17 cellular contexts compared by ENCODE assay signal in the genomic region with DNA sequence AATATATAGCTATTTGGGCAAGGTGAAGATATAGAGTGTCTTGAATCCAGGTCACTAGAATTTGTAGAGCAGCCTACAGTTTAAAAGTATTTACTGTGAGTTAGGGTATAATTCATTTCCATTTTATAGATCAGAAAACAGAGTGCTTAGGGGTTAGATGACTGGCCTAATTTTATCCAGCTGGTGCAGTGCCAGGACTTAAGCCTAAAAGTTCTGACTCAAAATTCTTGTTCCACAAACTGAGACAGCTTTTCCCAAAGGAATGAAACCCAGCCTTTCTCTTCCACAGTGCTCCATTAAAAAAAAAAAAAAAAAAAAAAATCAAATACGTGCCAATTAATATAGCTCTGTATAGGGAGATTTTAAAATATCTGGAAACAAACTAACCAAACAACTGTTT.
DNase-seq lines count a peak whose midpoint lies in the region; ATAC-seq and TF ChIP-seq lines count a peak whose summit lies in the region.
"Had no signal": no experiment of that assay in that cellular context is flagged by ENCODE, and none has a peak within 500 bp of the region (broad histone marks: within the 10 kb centered on the region; RNA-seq: fewer than 3 reads in every experiment).

No MANE protein-coding gene starts in this region.

- H3K36me3 ChIP-seq in heart right ventricle: no peaks in the 10 kb centered on the region
- no peaks in the 10 kb centered on the region for H3K36me3 ChIP-seq in adipocyte (ENCODE audit: control insufficient read depth, insufficient read depth, low read length, severe bottlenecking)

- no peak for TF ChIP-seq CTCF in heart right ventricle (IDR thresholded peaks at IDR 0.05)

- WGBS in right cardiac atrium: 68% methylated on average over 1 of the region's 1 CpG
- 63 to 70% methylated on average over 1 of the region's 1 CpG for WGBS in heart right ventricle, 2 donors

- no peaks in the 10 kb centered on the region for H3K36me3 Mint-ChIP-seq in T-helper 2 cell treated with Interferon-gamma antibody and Interleukin-4, amounts not matched to agents 5 μg/mL and 100 μg/mL, for 36 hours (ENCODE audit: low read depth)
- H3K36me3 Mint-ChIP-seq: CD14-positive monocyte had no signal

- no peak overlapping the region for H3K27ac Mint-ChIP-seq in T-helper 2 cell treated with Interferon-gamma antibody and Interleukin-4, amounts not matched to agents 5 μg/mL and 100 μg/mL, for 36 hours
- H3K27ac Mint-ChIP-seq: CD14-positive monocyte had no signal

- ATAC-seq in right cardiac atrium: no peak
- ATAC-seq in heart right ventricle: no peak
- ATAC-seq in HG03378 (IDR thresholded peaks at IDR 0.05; ENCODE audit: unreplicated experiment): no peak

- H3K4me3 ChIP-seq in right cardiac atrium (ENCODE audit: low read length) (no peak overlapping the region), heart right ventricle (no peak overlapping the region), adipocyte (ENCODE audit: low read length) (no peak overlapping the region)
- H3K4me3 ChIP-seq: PC-9 had no signal

- DNase-seq in right cardiac atrium (peak in 2 of 3 donors; percentile 18 to 35), heart right ventricle (no peak), adipocyte (ENCODE audit: low read depth) (peak; percentile 45), fibroblast of the conjunctiva (ENCODE audit: low read depth) (peak; percentile 18), SKM-1 (lab: John Stamatoyannopoulos, UW; ENCODE audit: unreplicated experiment) (no peak)
- no peak for DNase-seq in T-helper 2 cell treated with Interferon-gamma antibody and Interleukin-4, amounts not matched to agents 5 μg/mL and 100 μg/mL, for 36 hours (ENCODE audit: low spot score)
- no peak for DNase-seq in stimulated activated naive CD4-positive, alpha-beta T cell (lab: John Stamatoyannopoulos, UW)
- DNase-seq: 8988T, Caco-2, KG1, MM.1S, NCI-H1930, NCI-H2171 treated with DMSO at 0.1 percent for 48 hours, NCI-H774, PC-9 had no signal

- H3K9ac ChIP-seq in adipocyte (ENCODE audit: low read length): no peak overlapping the region

- no peaks in the 10 kb centered on the region for H3K27me3 Mint-ChIP-seq in T-helper 2 cell treated with Interferon-gamma antibody and Interleukin-4, amounts not matched to agents 5 μg/mL and 100 μg/mL, for 36 hours (ENCODE audit: low read depth)

- no peaks in the 10 kb centered on the region for H3K4me1 Mint-ChIP-seq in T-helper 2 cell treated with Interferon-gamma antibody and Interleukin-4, amounts not matched to agents 5 μg/mL and 100 μg/mL, for 36 hours (ENCODE audit: low read depth)

- H3K27me3 ChIP-seq in right cardiac atrium (ENCODE audit: control insufficient read depth, insufficient read depth) (no peaks in the 10 kb centered on the region), heart right ventricle (no peaks in the 10 kb centered on the region), adipocyte (replicated peaks; ENCODE audit: control insufficient read depth, insufficient read depth, low read length) (no peaks in the 10 kb centered on the region)

- no peaks in the 10 kb centered on the region for H3K4me1 ChIP-seq in right cardiac atrium (ENCODE audit: control insufficient read depth, insufficient read depth, low read length)
- peaks cover 0 to 9% (median 0%) of the 10 kb centered on the region in 9 donors for H3K4me1 ChIP-seq in heart right ventricle
- H3K4me1 ChIP-seq in adipocyte (ENCODE audit: control insufficient read depth, insufficient read depth, low read length): peaks cover 25% of the 10 kb centered on the region

- H3K27ac ChIP-seq in right cardiac atrium (ENCODE audit: low read length) (no peak overlapping the region), heart right ventricle (no peak overlapping the region)
- H3K27ac ChIP-seq: PC-9 had no signal

- H3K4me3 Mint-ChIP-seq in T-helper 2 cell treated with Interferon-gamma antibody and Interleukin-4, amounts not matched to agents 5 μg/mL and 100 μg/mL, for 36 hours: no peak overlapping the region
- H3K4me3 Mint-ChIP-seq: CD14-positive monocyte had no signal

- H3K9me3 Mint-ChIP-seq in T-helper 2 cell treated with Interferon-gamma antibody and Interleukin-4, amounts not matched to agents 5 μg/mL and 100 μg/mL, for 36 hours: no peaks in the 10 kb centered on the region

- intact Hi-C loops in right cardiac atrium (cut with DNase I) (loop anchor here in 1 of 4 donors (5.0 kb wide), 1 partner anchor 441 kb away; a partner anchor contains a TSS), heart right ventricle (cut with DNase I) (loop anchor here in 3 of 10 donors (5.0 to 10.0 kb wide), 2 partner anchors 439 to 441 kb away; a partner anchor contains a TSS)

- no peaks in the 10 kb centered on the region for H3K9me3 ChIP-seq in right cardiac atrium (ENCODE audit: control insufficient read depth, low read length)
- no peaks in the 10 kb centered on the region for H3K9me3 ChIP-seq in heart right ventricle
- H3K9me3 ChIP-seq in adipocyte (ENCODE audit: control insufficient read depth, low read length): no peaks in the 10 kb centered on the region
- H3K9me3 ChIP-seq: Caco-2 had no signal

Comparison
In these comparisons a context has a peak if more than half of its experiments do, and no peak if none do; other contexts are left out.
1. DNase-seq: peak in right cardiac atrium (2 of 3), adipocyte (single experiment) and fibroblast of the conjunctiva (single experiment); none in heart right ventricle (0 of 2), T-helper 2 cell treated with Interferon-gamma antibody and Interleukin-4, amounts not matched to agents 5 μg/mL and 100 μg/mL, for 36 hours (single experiment), SKM-1 (single experiment) and stimulated activated naive CD4-positive, alpha-beta T cell (0 of 6).